Comparison of ENCODE assay signal across 1 cellular context in the genomic region with DNA sequence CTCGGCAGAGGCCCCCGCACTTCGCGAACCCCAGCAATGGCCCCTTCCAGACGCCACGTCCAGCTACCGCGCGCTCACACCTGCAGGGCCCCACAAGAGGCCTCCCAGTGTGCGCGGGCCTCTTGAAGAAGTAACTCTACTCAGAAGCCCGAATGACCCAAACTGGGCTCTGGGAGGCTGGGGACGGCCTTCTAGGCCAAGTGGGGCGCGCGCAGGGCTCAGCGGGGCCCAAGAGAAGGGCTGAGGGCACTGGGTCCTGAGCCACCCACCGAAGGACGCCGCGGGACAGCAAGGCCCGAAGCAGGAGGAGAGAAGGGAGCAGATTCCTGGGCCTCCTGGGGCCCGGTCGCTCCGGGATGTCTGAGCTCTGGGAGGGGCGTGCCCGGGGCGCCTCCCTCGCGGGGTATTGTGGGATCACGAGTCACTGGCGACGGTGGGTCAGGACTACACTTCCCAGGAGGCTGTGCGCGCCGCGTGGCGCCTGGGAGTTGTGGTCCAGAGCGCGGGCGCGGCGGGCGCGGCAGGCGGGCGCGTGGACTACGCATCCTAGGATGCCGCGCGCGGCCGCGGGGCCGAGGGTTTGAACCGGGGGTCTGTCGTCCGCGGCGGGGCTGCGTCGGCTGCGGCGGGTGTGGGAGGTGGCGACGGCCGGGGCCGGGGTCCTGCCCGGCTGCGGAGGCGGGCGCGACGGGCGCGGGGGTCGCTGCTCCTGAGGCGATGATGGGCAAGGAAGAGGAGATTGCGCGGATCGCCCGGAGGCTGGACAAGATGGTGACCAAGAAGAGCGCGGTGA.
TF ChIP-seq lines count a peak whose summit lies in the region.

A gene (plus strand): TSS at position 603 of the 793 bp plus-strand sequence. CDS start 115 bp downstream, at position 718.

TF ChIP-seq in HEK293, 187 proteins besides CTCF, POLR2A, EP300 and RAD21 (continued from another document and continues in another):
- TF ChIP-seq, protein P1, sequence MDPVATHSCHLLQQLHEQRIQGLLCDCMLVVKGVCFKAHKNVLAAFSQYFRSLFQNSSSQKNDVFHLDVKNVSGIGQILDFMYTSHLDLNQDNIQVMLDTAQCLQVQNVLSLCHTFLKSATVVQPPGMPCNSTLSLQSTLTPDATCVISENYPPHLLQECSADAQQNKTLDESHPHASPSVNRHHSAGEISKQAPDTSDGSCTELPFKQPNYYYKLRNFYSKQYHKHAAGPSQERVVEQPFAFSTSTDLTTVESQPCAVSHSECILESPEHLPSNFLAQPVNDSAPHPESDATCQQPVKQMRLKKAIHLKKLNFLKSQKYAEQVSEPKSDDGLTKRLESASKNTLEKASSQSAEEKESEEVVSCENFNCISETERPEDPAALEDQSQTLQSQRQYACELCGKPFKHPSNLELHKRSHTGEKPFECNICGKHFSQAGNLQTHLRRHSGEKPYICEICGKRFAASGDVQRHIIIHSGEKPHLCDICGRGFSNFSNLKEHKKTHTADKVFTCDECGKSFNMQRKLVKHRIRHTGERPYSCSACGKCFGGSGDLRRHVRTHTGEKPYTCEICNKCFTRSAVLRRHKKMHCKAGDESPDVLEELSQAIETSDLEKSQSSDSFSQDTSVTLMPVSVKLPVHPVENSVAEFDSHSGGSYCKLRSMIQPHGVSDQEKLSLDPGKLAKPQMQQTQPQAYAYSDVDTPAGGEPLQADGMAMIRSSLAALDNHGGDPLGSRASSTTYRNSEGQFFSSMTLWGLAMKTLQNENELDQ (tag by site-specific recombination; IDR thresholded peaks at IDR 0.05; ENCODE audit: low read depth), result no peak
- TF ChIP-seq, protein P2, sequence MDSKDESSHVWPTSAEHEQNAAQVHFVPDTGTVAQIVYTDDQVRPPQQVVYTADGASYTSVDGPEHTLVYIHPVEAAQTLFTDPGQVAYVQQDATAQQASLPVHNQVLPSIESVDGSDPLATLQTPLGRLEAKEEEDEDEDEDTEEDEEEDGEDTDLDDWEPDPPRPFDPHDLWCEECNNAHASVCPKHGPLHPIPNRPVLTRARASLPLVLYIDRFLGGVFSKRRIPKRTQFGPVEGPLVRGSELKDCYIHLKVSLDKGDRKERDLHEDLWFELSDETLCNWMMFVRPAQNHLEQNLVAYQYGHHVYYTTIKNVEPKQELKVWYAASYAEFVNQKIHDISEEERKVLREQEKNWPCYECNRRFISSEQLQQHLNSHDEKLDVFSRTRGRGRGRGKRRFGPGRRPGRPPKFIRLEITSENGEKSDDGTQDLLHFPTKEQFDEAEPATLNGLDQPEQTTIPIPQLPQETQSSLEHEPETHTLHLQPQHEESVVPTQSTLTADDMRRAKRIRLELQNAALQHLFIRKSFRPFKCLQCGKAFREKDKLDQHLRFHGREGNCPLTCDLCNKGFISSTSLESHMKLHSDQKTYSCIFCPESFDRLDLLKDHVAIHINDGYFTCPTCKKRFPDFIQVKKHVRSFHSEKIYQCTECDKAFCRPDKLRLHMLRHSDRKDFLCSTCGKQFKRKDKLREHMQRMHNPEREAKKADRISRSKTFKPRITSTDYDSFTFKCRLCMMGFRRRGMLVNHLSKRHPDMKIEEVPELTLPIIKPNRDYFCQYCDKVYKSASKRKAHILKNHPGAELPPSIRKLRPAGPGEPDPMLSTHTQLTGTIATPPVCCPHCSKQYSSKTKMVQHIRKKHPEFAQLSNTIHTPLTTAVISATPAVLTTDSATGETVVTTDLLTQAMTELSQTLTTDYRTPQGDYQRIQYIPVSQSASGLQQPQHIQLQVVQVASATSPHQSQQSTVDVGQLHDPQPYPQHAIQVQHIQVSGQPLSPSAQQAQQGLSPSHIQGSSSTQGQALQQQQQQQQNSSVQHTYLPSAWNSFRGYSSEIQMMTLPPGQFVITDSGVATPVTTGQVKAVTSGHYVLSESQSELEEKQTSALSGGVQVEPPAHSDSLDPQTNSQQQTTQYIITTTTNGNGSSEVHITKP (tag by site-specific recombination; IDR thresholded peaks at IDR 0.05), result peak; percentile 65
- no peak for TF ChIP-seq ZNF654 (tag by site-specific recombination; IDR thresholded peaks at IDR 0.05; ENCODE audit: low read depth)
- 0 out of 2 replicates have a peak, but pooled peaks have one; percentile 3 for TF ChIP-seq HOXC10 (CRISPR knock-in tag; IDR thresholded peaks at IDR 0.05)
- TF ChIP-seq ZSCAN23 (tag by site-specific recombination; IDR thresholded peaks at IDR 0.05), result no peak
- TF ChIP-seq ZIC2 (tag by site-specific recombination; IDR thresholded peaks at IDR 0.05), result peak; percentile 93
- no peak for TF ChIP-seq ZNF114 (tag by site-specific recombination; IDR thresholded peaks at IDR 0.05)
- no peak for TF ChIP-seq ZNF223 (tag by site-specific recombination; IDR thresholded peaks at IDR 0.05)
- no peak for TF ChIP-seq OSR2 (tag by site-specific recombination; IDR thresholded peaks at IDR 0.05)
- TF ChIP-seq, protein P3, sequence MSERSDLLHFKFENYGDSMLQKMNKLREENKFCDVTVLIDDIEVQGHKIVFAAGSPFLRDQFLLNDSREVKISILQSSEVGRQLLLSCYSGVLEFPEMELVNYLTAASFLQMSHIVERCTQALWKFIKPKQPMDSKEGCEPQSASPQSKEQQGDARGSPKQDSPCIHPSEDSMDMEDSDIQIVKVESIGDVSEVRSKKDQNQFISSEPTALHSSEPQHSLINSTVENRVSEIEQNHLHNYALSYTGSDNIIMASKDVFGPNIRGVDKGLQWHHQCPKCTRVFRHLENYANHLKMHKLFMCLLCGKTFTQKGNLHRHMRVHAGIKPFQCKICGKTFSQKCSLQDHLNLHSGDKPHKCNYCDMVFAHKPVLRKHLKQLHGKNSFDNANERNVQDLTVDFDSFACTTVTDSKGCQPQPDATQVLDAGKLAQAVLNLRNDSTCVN (tag by site-specific recombination; optimal IDR thresholded peaks at IDR 0.05), result peak; percentile 92
- peak; percentile 61 for TF ChIP-seq ZNF324 (tag by site-specific recombination; IDR thresholded peaks at IDR 0.05)
- TF ChIP-seq, protein P4, sequence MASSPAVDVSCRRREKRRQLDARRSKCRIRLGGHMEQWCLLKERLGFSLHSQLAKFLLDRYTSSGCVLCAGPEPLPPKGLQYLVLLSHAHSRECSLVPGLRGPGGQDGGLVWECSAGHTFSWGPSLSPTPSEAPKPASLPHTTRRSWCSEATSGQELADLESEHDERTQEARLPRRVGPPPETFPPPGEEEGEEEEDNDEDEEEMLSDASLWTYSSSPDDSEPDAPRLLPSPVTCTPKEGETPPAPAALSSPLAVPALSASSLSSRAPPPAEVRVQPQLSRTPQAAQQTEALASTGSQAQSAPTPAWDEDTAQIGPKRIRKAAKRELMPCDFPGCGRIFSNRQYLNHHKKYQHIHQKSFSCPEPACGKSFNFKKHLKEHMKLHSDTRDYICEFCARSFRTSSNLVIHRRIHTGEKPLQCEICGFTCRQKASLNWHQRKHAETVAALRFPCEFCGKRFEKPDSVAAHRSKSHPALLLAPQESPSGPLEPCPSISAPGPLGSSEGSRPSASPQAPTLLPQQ (tag by site-specific recombination; IDR thresholded peaks at IDR 0.05), result peak; percentile 86
- no peak for TF ChIP-seq GLI4 (tag by site-specific recombination; IDR thresholded peaks at IDR 0.05)
- TF ChIP-seq ZNF514 (tag by site-specific recombination; IDR thresholded peaks at IDR 0.05), result no peak
- TF ChIP-seq ZNF292 (tag by site-specific recombination; IDR thresholded peaks at IDR 0.05; ENCODE audit: borderline replicate concordance, low read depth), result no peak
- TF ChIP-seq TCF7L2 (IDR thresholded peaks at IDR 0.05; ENCODE audit: borderline replicate concordance, low read depth, low read length), result no peak
- TF ChIP-seq ZNF555 (tag by site-specific recombination; conservative IDR thresholded peaks at IDR 0.05), result no peak
- TF ChIP-seq ZBTB1 (tag by site-specific recombination; IDR thresholded peaks at IDR 0.05), result no peak
- peak; percentile 99 for TF ChIP-seq ZNF76 (tag by site-specific recombination; IDR thresholded peaks at IDR 0.05; ENCODE audit: borderline replicate concordance, low read depth)
- TF ChIP-seq ZNF777 (tag by site-specific recombination; IDR thresholded peaks at IDR 0.05; ENCODE audit: borderline replicate concordance), result no peak
- no peak for TF ChIP-seq ZNF354C (tag by site-specific recombination; IDR thresholded peaks at IDR 0.05; ENCODE audit: borderline replicate concordance, low read depth)
- TF ChIP-seq, protein P5, sequence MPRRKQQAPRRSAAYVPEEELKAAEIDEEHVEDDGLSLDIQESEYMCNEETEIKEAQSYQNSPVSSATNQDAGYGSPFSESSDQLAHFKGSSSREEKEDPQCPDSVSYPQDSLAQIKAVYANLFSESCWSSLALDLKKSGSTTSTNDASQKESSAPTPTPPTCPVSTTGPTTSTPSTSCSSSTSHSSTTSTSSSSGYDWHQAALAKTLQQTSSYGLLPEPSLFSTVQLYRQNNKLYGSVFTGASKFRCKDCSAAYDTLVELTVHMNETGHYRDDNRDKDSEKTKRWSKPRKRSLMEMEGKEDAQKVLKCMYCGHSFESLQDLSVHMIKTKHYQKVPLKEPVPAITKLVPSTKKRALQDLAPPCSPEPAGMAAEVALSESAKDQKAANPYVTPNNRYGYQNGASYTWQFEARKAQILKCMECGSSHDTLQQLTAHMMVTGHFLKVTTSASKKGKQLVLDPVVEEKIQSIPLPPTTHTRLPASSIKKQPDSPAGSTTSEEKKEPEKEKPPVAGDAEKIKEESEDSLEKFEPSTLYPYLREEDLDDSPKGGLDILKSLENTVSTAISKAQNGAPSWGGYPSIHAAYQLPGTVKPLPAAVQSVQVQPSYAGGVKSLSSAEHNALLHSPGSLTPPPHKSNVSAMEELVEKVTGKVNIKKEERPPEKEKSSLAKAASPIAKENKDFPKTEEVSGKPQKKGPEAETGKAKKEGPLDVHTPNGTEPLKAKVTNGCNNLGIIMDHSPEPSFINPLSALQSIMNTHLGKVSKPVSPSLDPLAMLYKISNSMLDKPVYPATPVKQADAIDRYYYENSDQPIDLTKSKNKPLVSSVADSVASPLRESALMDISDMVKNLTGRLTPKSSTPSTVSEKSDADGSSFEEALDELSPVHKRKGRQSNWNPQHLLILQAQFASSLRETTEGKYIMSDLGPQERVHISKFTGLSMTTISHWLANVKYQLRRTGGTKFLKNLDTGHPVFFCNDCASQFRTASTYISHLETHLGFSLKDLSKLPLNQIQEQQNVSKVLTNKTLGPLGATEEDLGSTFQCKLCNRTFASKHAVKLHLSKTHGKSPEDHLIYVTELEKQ (tag by site-specific recombination; IDR thresholded peaks at IDR 0.05; ENCODE audit: borderline replicate concordance), result no peak
- TF ChIP-seq, protein P6, sequence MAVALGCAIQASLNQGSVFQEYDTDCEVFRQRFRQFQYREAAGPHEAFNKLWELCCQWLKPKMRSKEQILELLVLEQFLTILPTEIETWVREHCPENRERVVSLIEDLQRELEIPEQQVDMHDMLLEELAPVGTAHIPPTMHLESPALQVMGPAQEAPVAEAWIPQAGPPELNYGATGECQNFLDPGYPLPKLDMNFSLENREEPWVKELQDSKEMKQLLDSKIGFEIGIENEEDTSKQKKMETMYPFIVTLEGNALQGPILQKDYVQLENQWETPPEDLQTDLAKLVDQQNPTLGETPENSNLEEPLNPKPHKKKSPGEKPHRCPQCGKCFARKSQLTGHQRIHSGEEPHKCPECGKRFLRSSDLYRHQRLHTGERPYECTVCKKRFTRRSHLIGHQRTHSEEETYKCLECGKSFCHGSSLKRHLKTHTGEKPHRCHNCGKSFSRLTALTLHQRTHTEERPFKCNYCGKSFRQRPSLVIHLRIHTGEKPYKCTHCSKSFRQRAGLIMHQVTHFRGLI (tag by site-specific recombination; IDR thresholded peaks at IDR 0.05), result no peak
- TF ChIP-seq, protein P7, sequence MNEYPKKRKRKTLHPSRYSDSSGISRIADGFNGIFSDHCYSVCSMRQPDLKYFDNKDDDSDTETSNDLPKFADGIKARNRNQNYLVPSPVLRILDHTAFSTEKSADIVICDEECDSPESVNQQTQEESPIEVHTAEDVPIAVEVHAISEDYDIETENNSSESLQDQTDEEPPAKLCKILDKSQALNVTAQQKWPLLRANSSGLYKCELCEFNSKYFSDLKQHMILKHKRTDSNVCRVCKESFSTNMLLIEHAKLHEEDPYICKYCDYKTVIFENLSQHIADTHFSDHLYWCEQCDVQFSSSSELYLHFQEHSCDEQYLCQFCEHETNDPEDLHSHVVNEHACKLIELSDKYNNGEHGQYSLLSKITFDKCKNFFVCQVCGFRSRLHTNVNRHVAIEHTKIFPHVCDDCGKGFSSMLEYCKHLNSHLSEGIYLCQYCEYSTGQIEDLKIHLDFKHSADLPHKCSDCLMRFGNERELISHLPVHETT (tag by site-specific recombination; IDR thresholded peaks at IDR 0.05), result no peak
- no peak for TF ChIP-seq ZBTB21 (tag by site-specific recombination; IDR thresholded peaks at IDR 0.05)
- TF ChIP-seq, protein P8, sequence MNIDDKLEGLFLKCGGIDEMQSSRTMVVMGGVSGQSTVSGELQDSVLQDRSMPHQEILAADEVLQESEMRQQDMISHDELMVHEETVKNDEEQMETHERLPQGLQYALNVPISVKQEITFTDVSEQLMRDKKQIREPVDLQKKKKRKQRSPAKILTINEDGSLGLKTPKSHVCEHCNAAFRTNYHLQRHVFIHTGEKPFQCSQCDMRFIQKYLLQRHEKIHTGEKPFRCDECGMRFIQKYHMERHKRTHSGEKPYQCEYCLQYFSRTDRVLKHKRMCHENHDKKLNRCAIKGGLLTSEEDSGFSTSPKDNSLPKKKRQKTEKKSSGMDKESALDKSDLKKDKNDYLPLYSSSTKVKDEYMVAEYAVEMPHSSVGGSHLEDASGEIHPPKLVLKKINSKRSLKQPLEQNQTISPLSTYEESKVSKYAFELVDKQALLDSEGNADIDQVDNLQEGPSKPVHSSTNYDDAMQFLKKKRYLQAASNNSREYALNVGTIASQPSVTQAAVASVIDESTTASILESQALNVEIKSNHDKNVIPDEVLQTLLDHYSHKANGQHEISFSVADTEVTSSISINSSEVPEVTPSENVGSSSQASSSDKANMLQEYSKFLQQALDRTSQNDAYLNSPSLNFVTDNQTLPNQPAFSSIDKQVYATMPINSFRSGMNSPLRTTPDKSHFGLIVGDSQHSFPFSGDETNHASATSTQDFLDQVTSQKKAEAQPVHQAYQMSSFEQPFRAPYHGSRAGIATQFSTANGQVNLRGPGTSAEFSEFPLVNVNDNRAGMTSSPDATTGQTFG (tag by site-specific recombination; IDR thresholded peaks at IDR 0.05; ENCODE audit: borderline replicate concordance), result no peak
- no peak for TF ChIP-seq ZSCAN16 (tag by site-specific recombination; IDR thresholded peaks at IDR 0.05)
- no peak for TF ChIP-seq ZNF311 (tag by site-specific recombination; IDR thresholded peaks at IDR 0.05; ENCODE audit: borderline replicate concordance)
- TF ChIP-seq, protein P9, sequence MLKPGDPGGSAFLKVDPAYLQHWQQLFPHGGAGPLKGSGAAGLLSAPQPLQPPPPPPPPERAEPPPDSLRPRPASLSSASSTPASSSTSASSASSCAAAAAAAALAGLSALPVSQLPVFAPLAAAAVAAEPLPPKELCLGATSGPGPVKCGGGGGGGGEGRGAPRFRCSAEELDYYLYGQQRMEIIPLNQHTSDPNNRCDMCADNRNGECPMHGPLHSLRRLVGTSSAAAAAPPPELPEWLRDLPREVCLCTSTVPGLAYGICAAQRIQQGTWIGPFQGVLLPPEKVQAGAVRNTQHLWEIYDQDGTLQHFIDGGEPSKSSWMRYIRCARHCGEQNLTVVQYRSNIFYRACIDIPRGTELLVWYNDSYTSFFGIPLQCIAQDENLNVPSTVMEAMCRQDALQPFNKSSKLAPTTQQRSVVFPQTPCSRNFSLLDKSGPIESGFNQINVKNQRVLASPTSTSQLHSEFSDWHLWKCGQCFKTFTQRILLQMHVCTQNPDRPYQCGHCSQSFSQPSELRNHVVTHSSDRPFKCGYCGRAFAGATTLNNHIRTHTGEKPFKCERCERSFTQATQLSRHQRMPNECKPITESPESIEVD (tag by site-specific recombination; IDR thresholded peaks at IDR 0.05), result no peak
- peak; percentile 71 for TF ChIP-seq SP7 (tag by site-specific recombination; IDR thresholded peaks at IDR 0.05)
- TF ChIP-seq RBAK (tag by site-specific recombination; IDR thresholded peaks at IDR 0.05), result no peak
